Comparison of ENCODE assay signal across 1 cellular context in genomic region chr1:30768830-30769718, GRCh38.
TF ChIP-seq lines count a peak whose summit lies in the region.

No MANE protein-coding gene starts in this region.

TF ChIP-seq in K562, 482 proteins besides CTCF, POLR2A, EP300 and RAD21 (continued from another document and continues in another):
- 0 out of 2 replicates have a peak, but pooled peaks have one; percentile 59 for TF ChIP-seq CAMTA2 (CRISPR knock-in tag; conservative IDR thresholded peaks at IDR 0.05)
- no peak for TF ChIP-seq ZNF408 (CRISPR knock-in tag; IDR thresholded peaks at IDR 0.05; ENCODE audit: low read depth)
- no peak for TF ChIP-seq ZNF586 (CRISPR knock-in tag; conservative IDR thresholded peaks at IDR 0.05)
- TF ChIP-seq SMARCB1 (IDR thresholded peaks at IDR 0.05; ENCODE audit: insufficient read length, low read depth) = no peak
- TF ChIP-seq MEIS2 (IDR thresholded peaks at IDR 0.05; ENCODE audit: partially characterized antibody) = peak; percentile 77
- TF ChIP-seq ETV6 (IDR thresholded peaks at IDR 0.05; ENCODE audit: borderline replicate concordance in 1 of 2, low read depth in 2 of 2, low read length in 1 of 2) = peak in 1 of 2 experiments; percentile 93; a peak in 1 of 4 replicates
- TF ChIP-seq ETV6 (CRISPR knock-in tag; IDR thresholded peaks at IDR 0.05; ENCODE audit: borderline replicate concordance) = no peak
- no peak for TF ChIP-seq MCM3 (IDR thresholded peaks at IDR 0.05)
- TF ChIP-seq MTA3 (IDR thresholded peaks at IDR 0.05; ENCODE audit: borderline replicate concordance) = peak; percentile 97
- TF ChIP-seq RERE (CRISPR knock-in tag; IDR thresholded peaks at IDR 0.05; ENCODE audit: borderline replicate concordance) = no peak
- peak; percentile 52 for TF ChIP-seq HCFC1 (IDR thresholded peaks at IDR 0.05; ENCODE audit: low read depth, low read length)
- peak; percentile 97 for TF ChIP-seq MITF (IDR thresholded peaks at IDR 0.05)
- peak; percentile 97 for TF ChIP-seq ZBTB26 (CRISPR knock-in tag; IDR thresholded peaks at IDR 0.05)
- TF ChIP-seq HBP1 (CRISPR knock-in tag; IDR thresholded peaks at IDR 0.05) = peak; percentile 99
- no peak for TF ChIP-seq SRSF7 (optimal IDR thresholded peaks at IDR 0.05; ENCODE audit: low read depth, low read length)
- TF ChIP-seq TCF7 (IDR thresholded peaks at IDR 0.05; ENCODE audit: borderline replicate concordance) = peak; percentile 97
- peak; percentile 36; the same call in 1 of the 2 replicates for TF ChIP-seq ZNF316 (IDR thresholded peaks at IDR 0.05)
- TF ChIP-seq NCOA1 (IDR thresholded peaks at IDR 0.05; ENCODE audit: low read depth) = peak; percentile 99
- TF ChIP-seq MGA (IDR thresholded peaks at IDR 0.05) = peak; percentile 97
- TF ChIP-seq ETV5 (CRISPR knock-in tag; IDR thresholded peaks at IDR 0.05; ENCODE audit: low read depth) = peak; percentile 100
- TF ChIP-seq HOMEZ (CRISPR knock-in tag; IDR thresholded peaks at IDR 0.05) = peak; percentile 85; the same call in 1 of the 2 replicates
- peak; percentile 36; the same call in 1 of the 2 replicates for TF ChIP-seq JUNB (CRISPR knock-in tag; conservative IDR thresholded peaks at IDR 0.05)
- TF ChIP-seq NR4A1 (CRISPR knock-in tag; IDR thresholded peaks at IDR 0.05) = peak; percentile 70; the same call in 1 of the 2 replicates
- TF ChIP-seq NR4A1 (tag; IDR thresholded peaks at IDR 0.05) = peak; percentile 97
- 0 out of 2 replicates have a peak, but pooled peaks have one; percentile 59 for TF ChIP-seq ZNF740 (CRISPR knock-in tag; IDR thresholded peaks at IDR 0.05)
- TF ChIP-seq ZNF740 (tag; IDR thresholded peaks at IDR 0.05) = peak in 1 of 2 experiments; percentile 83; a peak in 3 of 4 replicates
- peak; percentile 48 to 75; a peak in 2 of 4 replicates for TF ChIP-seq FOXA3 (CRISPR knock-in tag; conservative IDR thresholded peaks at IDR 0.05 in 1 of 2, IDR thresholded peaks at IDR 0.05 in 1 of 2)
- TF ChIP-seq TFAP4 (CRISPR knock-in tag; IDR thresholded peaks at IDR 0.05; ENCODE audit: borderline replicate concordance) = peak; percentile 99
- peak; percentile 98 for TF ChIP-seq KLF1 (tag; IDR thresholded peaks at IDR 0.05)
- peak; percentile 71; the same call in 1 of the 2 replicates for TF ChIP-seq MAFG (tag; conservative IDR thresholded peaks at IDR 0.05)
- peak; percentile 100 for TF ChIP-seq TCF3 (CRISPR knock-in tag; IDR thresholded peaks at IDR 0.05)
- peak; percentile 81; the same call in 1 of the 2 replicates for TF ChIP-seq IFI16 (CRISPR knock-in tag; IDR thresholded peaks at IDR 0.05)
